ENCODE assay signal across 9 cellular contexts in genomic region chr10:27558612-27559020, GRCh38. TPM values are rescaled to one million over a fixed set of nuclear protein-coding genes. Genes with fewer than 3 reads are reported as not detected.
DNase-seq lines count a peak whose midpoint lies in the region; ATAC-seq and TF ChIP-seq lines count a peak whose summit lies in the region.
"Had no signal": no experiment of that assay in that cellular context is flagged by ENCODE, and none has a peak within 500 bp of the region (broad histone marks: within the 10 kb centered on the region; RNA-seq: fewer than 3 reads in every experiment).

No MANE protein-coding gene starts in this region.

- no peak overlapping the region for H3K27ac ChIP-seq in PC-3 (ENCODE audit: low read length)
- H3K27ac ChIP-seq: skin epidermis had no signal

- no peaks in the 10 kb centered on the region for H3K9me3 ChIP-seq in PC-3 (ENCODE audit: low read length)

- H2AFZ ChIP-seq in PC-3 (ENCODE audit: low read length) = no peak overlapping the region

- no peak overlapping the region for H3K4me2 ChIP-seq in PC-3 (ENCODE audit: low read length)

- no peak overlapping the region for H3K9ac ChIP-seq in PC-3 (ENCODE audit: low read length)

- ATAC-seq in HG02938 (IDR thresholded peaks at IDR 0.05; ENCODE audit: unreplicated experiment) (peak; percentile 56), PC-3 (peak; percentile 76), HG02610 (IDR thresholded peaks at IDR 0.05; ENCODE audit: unreplicated experiment) (no peak)

- H3K4me3 ChIP-seq in PC-3 (ENCODE audit: low read length) = no peak overlapping the region
- H3K4me3 ChIP-seq: skin epidermis had no signal

- H3K79me2 ChIP-seq in PC-3 (ENCODE audit: low read length) = no peaks in the 10 kb centered on the region

- H4K20me1 ChIP-seq in PC-3 (ENCODE audit: low read length) = no peaks in the 10 kb centered on the region

- H3K27me3 ChIP-seq in PC-3 (ENCODE audit: low read length) = no peaks in the 10 kb centered on the region

- intact Hi-C loops in PC-3 (cut with micrococcal nuclease) = loop anchor here (1.0 to 10.0 kb wide), 5 partner anchors 98 to 684 kb away; no protein-coding TSS in a partner anchor

- H3K9me2 ChIP-seq in PC-3 (replicated peaks; ENCODE audit: low read length) = no peaks in the 10 kb centered on the region

- H3F3A ChIP-seq in PC-3 (ENCODE audit: low read length, unreplicated experiment) = no peaks in the 10 kb centered on the region

- H3K36me3 ChIP-seq in PC-3 (ENCODE audit: low read depth, low read length) = no peaks in the 10 kb centered on the region

- POLR2A ChIA-PET in PC-3 (lab: Charles Lee; ENCODE audit: unreplicated experiment) = no interaction called here

- H3K4me1 ChIP-seq in PC-3 (ENCODE audit: insufficient read depth, low read length) = no peaks in the 10 kb centered on the region

- peak; percentile 74 for TF ChIP-seq CTCF in AG09319 (IDR thresholded peaks at IDR 0.05; ENCODE audit: low read depth, low read length)
- peak; percentile 81 for TF ChIP-seq CTCF in PC-3 (conservative IDR thresholded peaks at IDR 0.05; ENCODE audit: low read depth, low read length)

- BruUV-seq in PC-3 (replicated peaks; lab: Mats Ljungman, UMichigan) = no TSS peak

- CTCF ChIA-PET in PC-3 (lab: Charles Lee) = interaction anchor here (0.6 kb wide), 1 partner anchor 619 kb away, joined by 3 read pairs; no protein-coding TSS in a partner anchor

- DNase-seq in AG09319 (ENCODE audit: extremely low read depth, low read depth) (peak; percentile 42), GM04504 (ENCODE audit: low read depth) (peak; percentile 48), PC-3 (peak; percentile 69), brain pericyte (ENCODE audit: low read depth, low spot score) (peak; percentile 7), iris pigment epithelial cell (ENCODE audit: low read depth) (peak; percentile 47)
- peak; percentile 30 for DNase-seq in stimulated activated CD8-positive, alpha-beta memory T cell treated with anti-CD3 and anti-CD28 coated beads, Interleukin-4, amount 100 ng/mL, for 48 hours

RNA-seq across cellular contexts. Expression of gene RAB18, which starts 54.5 kb away (rescaled TPM):
- 14.9 and 32.0 TPM in 2 replicates for total RNA-seq in PC-3 (2014; rRNA removed)

Comparison
In these comparisons a context has a peak if more than half of its experiments do, and no peak if none do; other contexts are left out.
1. DNase-seq: peak in every context shown above with its lines; median percentile 69 in PC-3; 48 in GM04504; 47 in iris pigment epithelial cell; 42 in AG09319; 30 in stimulated activated CD8-positive, alpha-beta memory T cell treated with anti-CD3 and anti-CD28 coated beads, Interleukin-4, amount 100 ng/mL, for 48 hours; 7 in brain pericyte.